26 cellular contexts compared by ENCODE assay signal in genomic region chr12:33296529-33296928, GRCh38.
"Had no signal": no experiment of that assay in that cellular context is flagged by ENCODE, and none has a peak within 500 bp of the region (broad histone marks: within the 10 kb centered on the region; RNA-seq: fewer than 3 reads in every experiment).

No MANE protein-coding gene starts in this region.

- H3K27me3 ChIP-seq: neural progenitor cell, neutrophil, ovary, right atrium auricular region, right lobe of liver, tibial nerve, upper lobe of left lung had no signal

- DNase-seq: hypothalamus; islet precursor cell; left ventricle myocardium inferior; mesendoderm; naive B cell; natural killer cell; nephron progenitor cell; occipital lobe; ovary; right lobe of liver; stimulated activated CD4-positive, alpha-beta T cell treated with anti-CD3 and anti-CD28 coated beads, Interleukin-1b, Interleukin-23, amount 100 ng/mL, for 48 hours; stimulated activated CD4-positive, alpha-beta T cell treated with anti-CD3 and anti-CD28 coated beads, Interleukin-2, amount 100 ng/mL, for 48 hours; stimulated activated CD4-positive, alpha-beta T cell treated with anti-CD3 and anti-CD28 coated beads, Interleukin-4, amount 100 ng/mL, for 4 hours; stimulated activated CD8-positive, alpha-beta memory T cell treated with anti-CD3 and anti-CD28 coated beads, Interleukin-4, amount 100 ng/mL, for 48 hours; stimulated activated naive CD4-positive, alpha-beta T cell treated with Interleukin-2 at 50 U/mL for 16 hours; stimulated activated naive CD8-positive, alpha-beta T cell treated with anti-CD3 and anti-CD28 coated beads, Interleukin-15, amount 100 ng/mL, for 72 hours; substantia nigra; upper lobe of left lung had no signal

- H3K9ac ChIP-seq: neural progenitor cell had no signal

- FAIRE-seq: urothelium cell line had no signal

- H3K27ac ChIP-seq: left ventricle myocardium inferior, neural progenitor cell, neutrophil, ovary, right atrium auricular region, right lobe of liver, tibial nerve, upper lobe of left lung had no signal

- H3K4me3 ChIP-seq: left ventricle myocardium inferior, lung, neural progenitor cell, ovary, right atrium auricular region, right lobe of liver, smooth muscle cell, tibial nerve, upper lobe of left lung had no signal

- H2AFZ ChIP-seq: neural progenitor cell had no signal

- H3K4me1 ChIP-seq: left ventricle myocardium inferior, neural progenitor cell, right atrium auricular region, right lobe of liver, tibial nerve, upper lobe of left lung had no signal

- ATAC-seq: natural killer cell; right lobe of liver; stimulated activated memory B cell treated with anti-CD40 and anti-IgM and Interleukin-4, amounts not matched to agents 10 μg/mL and 1 μg/mL and 100 μg/mL, for 72 hours; stimulated activated naive CD8-positive, alpha-beta T cell treated with anti-CD3 and anti-CD28 coated beads, Interleukin-15, amount 100 ng/mL, for 72 hours had no signal

- H3K36me3 ChIP-seq: left ventricle myocardium inferior, neural progenitor cell, neutrophil, ovary, right atrium auricular region, right lobe of liver, tibial nerve, upper lobe of left lung had no signal

- H3K9me3 ChIP-seq: neutrophil, ovary, right lobe of liver had no signal

- H3K4me2 ChIP-seq: neural progenitor cell, smooth muscle cell had no signal
